In genomic region chr4:137961051-137961438, GRCh38 we compare ENCODE assay signal across 14 cellular contexts.
A peak's percentile ranks its signal among the peaks of the same experiment; 100 is the strongest.
DNase-seq lines count a peak whose midpoint lies in the region; ATAC-seq, FAIRE-seq and TF ChIP-seq lines count a peak whose summit lies in the region.
"Had no signal": no experiment of that assay in that cellular context is flagged by ENCODE, and none has a peak within 500 bp of the region (broad histone marks: within the 10 kb centered on the region; RNA-seq: fewer than 3 reads in every experiment).

No MANE protein-coding gene starts in this region.

- H3K27ac ChIP-seq in RWPE2 (ENCODE audit: poor library complexity, severe bottlenecking) = peak overlapping the region; percentile 95
- H3K27ac ChIP-seq: ascending aorta, pancreas, transverse colon had no signal

- FAIRE-seq in H54 (lab: Jason Lieb, UNC) = no peak
- FAIRE-seq: endothelial cell of umbilical vein, pancreas had no signal

- H3K4me3 ChIP-seq in RWPE2 (ENCODE audit: severe bottlenecking) (no peak overlapping the region), fibroblast of pulmonary artery (replicated peaks; ENCODE audit: low read depth, low read length) (no peak overlapping the region), skeletal muscle cell (ENCODE audit: low read depth, low read length) (no peak overlapping the region)
- H3K4me3 ChIP-seq: ascending aorta, pancreas, transverse colon had no signal

- no peaks in the 10 kb centered on the region for H3K36me3 ChIP-seq in RWPE2 (ENCODE audit: low read depth)
- H3K36me3 ChIP-seq: ascending aorta, pancreas, transverse colon had no signal

- no peaks in the 10 kb centered on the region for H3K27me3 ChIP-seq in RWPE2 (ENCODE audit: insufficient read depth, poor library complexity, severe bottlenecking)
- H3K27me3 ChIP-seq: ascending aorta, pancreas, transverse colon had no signal

- no peak for TF ChIP-seq CTCF in RWPE2 (IDR thresholded peaks at IDR 0.05; ENCODE audit: poor library complexity, severe bottlenecking)
- TF ChIP-seq CTCF in fibroblast of pulmonary artery (IDR thresholded peaks at IDR 0.05; ENCODE audit: low read length, missing control alignments) = no peak

- H3K4me1 ChIP-seq in RWPE2 (ENCODE audit: insufficient read depth, poor library complexity, severe bottlenecking) = peaks cover 43% of the 10 kb centered on the region
- H3K4me1 ChIP-seq: ascending aorta, pancreas, transverse colon had no signal

- ATAC-seq in RWPE2 (ENCODE audit: low read depth) (peak; percentile 92), HG03025 (IDR thresholded peaks at IDR 0.05; ENCODE audit: low FRiP score, unreplicated experiment) (no peak)
- ATAC-seq: HCT116 had no signal

- no peak for TF ChIP-seq POLR2A in H54 (IDR thresholded peaks at IDR 0.05; ENCODE audit: low read depth, low read length)

- DNase-seq in GM04504 (ENCODE audit: low read depth) (peak; percentile 67), RWPE2 (ENCODE audit: low spot score) (peak; percentile 85), fibroblast of pulmonary artery (ENCODE audit: low read depth) (peak; percentile 82), skeletal muscle cell (ENCODE audit: low read depth) (peak; percentile 73), H54 (ENCODE audit: insufficient read length, low spot score) (no peak), NCI-H1417 treated with DMSO at 0.1 percent for 48 hours (lab: John Stamatoyannopoulos, UW) (no peak)
- DNase-seq: MV-4-11; NK-92 treated with Interleukin-12 subunit alpha and Interleukin-12 subunit beta, amount 100 ng/mL, for 24 hours; pancreas; transverse colon had no signal

- no peaks in the 10 kb centered on the region for H3K9me3 ChIP-seq in RWPE2 (ENCODE audit: severe bottlenecking)
- H3K9me3 ChIP-seq: ascending aorta, pancreas, transverse colon had no signal

Comparison
In these comparisons a context has a peak if more than half of its experiments do, and no peak if none do; other contexts are left out.
1. DNase-seq: peak in GM04504 (single experiment), RWPE2 (single experiment), fibroblast of pulmonary artery (single experiment) and skeletal muscle cell (single experiment); none in H54 (single experiment) and NCI-H1417 treated with DMSO at 0.1 percent for 48 hours (single experiment).